10 cellular contexts compared by ENCODE assay signal in genomic region chr16:58243528-58244004, GRCh38. TPM values are rescaled to one million over a fixed set of nuclear protein-coding genes. Genes with fewer than 3 reads are reported as not detected.
DNase-seq lines count a peak whose midpoint lies in the region; ATAC-seq and TF ChIP-seq lines count a peak whose summit lies in the region.
"Had no signal": no experiment of that assay in that cellular context is flagged by ENCODE, and none has a peak within 500 bp of the region (broad histone marks: within the 10 kb centered on the region; RNA-seq: fewer than 3 reads in every experiment).

No MANE protein-coding gene starts in this region.

- TF ChIP-seq CTCF in uterus (IDR thresholded peaks at IDR 0.05) (no peak), WERI-Rb-1 (IDR thresholded peaks at IDR 0.05; ENCODE audit: low read depth, low read length) (no peak)

- ATAC-seq in GM18508 (IDR thresholded peaks at IDR 0.05; ENCODE audit: insufficient read depth, unreplicated experiment) (peak; percentile 91), GM21447 (IDR thresholded peaks at IDR 0.05; ENCODE audit: unreplicated experiment) (peak; percentile 97), HG03432 (IDR thresholded peaks at IDR 0.05; ENCODE audit: unreplicated experiment) (peak; percentile 97), left ventricle myocardium superior (no peak)

- intact Hi-C loops in uterus (cut with DNase I; ENCODE audit: low total_unique reads) (no loop called here), left ventricle myocardium superior (cut with micrococcal nuclease) (no loop called here)

- H3K27ac ChIP-seq in uterus (no peak overlapping the region), WERI-Rb-1 (no peak overlapping the region)

- DNase-seq in germinal center (ENCODE audit: low spot score) (peak; percentile 61), uterus (no peak), WERI-Rb-1 (no peak), left ventricle myocardium superior (no peak), cortex of kidney (lab: John Stamatoyannopoulos, UW) (no peak)

- H3K36me3 ChIP-seq in uterus: no peaks in the 10 kb centered on the region
- H3K36me3 ChIP-seq in WERI-Rb-1: no peaks in the 10 kb centered on the region

- H3K9me3 ChIP-seq in uterus (no peaks in the 10 kb centered on the region), WERI-Rb-1 (ENCODE audit: severe bottlenecking) (no peaks in the 10 kb centered on the region)

- no peaks in the 10 kb centered on the region for H3K4me1 ChIP-seq in uterus

- H3K27me3 ChIP-seq in uterus: peaks cover 0 to 22% of the 10 kb centered on the region in 2 donors
- H3K27me3 ChIP-seq in WERI-Rb-1 (ENCODE audit: insufficient read depth, low read depth, severe bottlenecking): no peaks in the 10 kb centered on the region

- H3K4me3 ChIP-seq in uterus: no peak overlapping the region
- H3K4me3 ChIP-seq in WERI-Rb-1 (ENCODE audit: low read depth, low read length): no peak overlapping the region

- TF ChIP-seq POLR2A in uterus (IDR thresholded peaks at IDR 0.05): no peak

RNA-seq across cellular contexts. Expression of gene CSNK2A2, which starts 45.7 kb away (rescaled TPM):
- total RNA-seq in uterus: 10 to 100 TPM; 28.1 to 62.5 (median 45.9) TPM
- 35.5 TPM for total RNA-seq in left ventricle myocardium superior

RNA-seq across cellular contexts. Expression of gene PRSS54, which starts 51.3 kb away (rescaled TPM):
- not detected for total RNA-seq in uterus
- not detected for total RNA-seq in left ventricle myocardium superior
- total RNA-seq: H4; T-helper 2 cell treated with Interferon-gamma antibody and Interleukin-4, amounts not matched to agents 100 ng/mL and 5 ng/mL, for 36 hours had no signal
